1 cellular context compared by ENCODE assay signal in the genomic region with DNA sequence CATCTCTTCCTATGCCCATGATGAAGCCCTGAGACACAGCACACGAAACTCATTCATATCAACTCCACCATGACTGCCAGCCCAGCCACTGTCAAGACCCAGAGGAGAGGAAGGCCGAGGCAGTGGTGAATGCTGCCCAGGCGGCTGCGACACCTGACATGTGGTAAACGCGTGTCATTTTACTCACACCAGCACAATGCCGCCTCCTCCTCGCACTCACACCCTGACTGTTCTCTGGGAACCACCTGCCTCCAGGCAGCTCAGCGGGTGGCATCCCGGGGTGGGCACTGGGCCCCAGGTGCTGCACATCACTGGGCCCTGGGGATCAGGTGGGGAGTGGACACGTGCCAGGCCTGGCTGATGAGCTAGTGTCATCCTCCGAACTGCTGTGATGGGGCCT.
TF ChIP-seq lines count a peak whose summit lies in the region.

No MANE protein-coding gene starts in this region.

TF ChIP-seq in SK-N-SH, 30 proteins besides CTCF, POLR2A, EP300 and RAD21 (continued from another document):
- no peak for TF ChIP-seq PBX3 (IDR thresholded peaks at IDR 0.05)
